In the genomic region with DNA sequence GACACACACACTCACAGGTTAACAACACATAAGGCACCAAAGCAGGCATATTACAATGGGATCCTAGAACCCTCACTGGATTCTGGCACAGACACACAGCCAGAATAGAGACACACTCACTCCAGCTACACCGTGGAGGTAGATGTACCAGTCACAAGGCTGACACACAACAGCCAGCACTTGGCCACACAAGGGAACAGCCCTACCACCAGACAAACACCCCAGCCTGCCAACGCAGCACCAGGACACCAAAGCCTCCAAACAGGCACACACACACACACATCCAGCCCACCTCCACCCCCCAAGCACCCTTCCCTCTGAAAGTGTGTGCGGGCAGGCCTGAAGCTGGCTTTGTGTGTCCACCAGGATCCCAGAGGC, we compare ENCODE assay signal across 9 cellular contexts. TPM values are rescaled to one million over a fixed set of nuclear protein-coding genes. Genes with fewer than 3 reads are reported as not detected.
DNase-seq lines count a peak whose midpoint lies in the region; ATAC-seq and TF ChIP-seq lines count a peak whose summit lies in the region.
"Had no signal": no experiment of that assay in that cellular context is flagged by ENCODE, and none has a peak within 500 bp of the region (broad histone marks: within the 10 kb centered on the region; RNA-seq: fewer than 3 reads in every experiment).

No MANE protein-coding gene starts in this region.

- H4K91ac ChIP-seq in H9 (ENCODE audit: insufficient read length, low read depth, low read length) = no peak overlapping the region

- H3K4me1 ChIP-seq in H9 (ENCODE audit: insufficient read depth, low read length) = peaks cover 37% of the 10 kb centered on the region; the same call in 1 of the 2 replicates
- H3K4me1 ChIP-seq in gastrocnemius medialis = peaks cover 52 to 61% of the 10 kb centered on the region in 2 donors
- peaks cover 12% of the 10 kb centered on the region for H3K4me1 ChIP-seq in BE2C

- DNase-seq in H9 (peak; percentile 51), glutamatergic neuron (no peak), gastrocnemius medialis (no peak), BE2C (no peak), head of caudate nucleus (no peak)
- peak in 1 of 2 donors; percentile 35 for DNase-seq in activated T-cell treated with anti-CD3 and anti-CD28 coated beads, Interleukin-2, amount 50 U/mL, for 72 hours
- DNase-seq: NCI-H2107 had no signal

- intact Hi-C loops in gastrocnemius medialis (cut with DNase I; ENCODE audit: low total_unique reads) (loop anchor here (5.0 kb wide), 1 partner anchor 284 kb away; the partner anchor contains the start of gene TARBP2), head of caudate nucleus (cut with DNase I) (loop anchor here (10.0 kb wide), 1 partner anchor 107 kb away; the partner anchor contains the start of gene AAAS)

- H4K20me1 ChIP-seq in H9 (ENCODE audit: control insufficient read depth, insufficient read depth, insufficient read length) = no peaks in the 10 kb centered on the region

- no peaks in the 10 kb centered on the region for H3K79me1 ChIP-seq in H9 (ENCODE audit: insufficient read depth, low read depth, low read length, poor library complexity, severe bottlenecking)

- H3K9me3 Mint-ChIP-seq in H9 (no peaks in the 10 kb centered on the region; a peak in 2 of 5 replicates), glutamatergic neuron (ENCODE audit: unreplicated experiment) (peaks cover 12% of the 10 kb centered on the region)
- H3K9me3 Mint-ChIP-seq in activated T-cell treated with anti-CD3 and anti-CD28 coated beads, Interleukin-2, amount 50 U/mL, for 72 hours = no peaks in the 10 kb centered on the region

- H3K36me3 ChIP-seq in gastrocnemius medialis = no peaks in the 10 kb centered on the region
- H3K36me3 ChIP-seq in BE2C = no peaks in the 10 kb centered on the region

- H3K23ac ChIP-seq in H9 (ENCODE audit: insufficient read length, low read depth, low read length) = no peak overlapping the region

- in situ Hi-C loops in gastrocnemius medialis (cut with MboI; ENCODE audit: low sequenced_read_pairs in 4 of 4) = loop anchor here in 2 of 4 donors (10.0 kb wide), 2 partner anchors 67 to 127 kb away; no protein-coding TSS in a partner anchor

- H3K18ac ChIP-seq in H9 (ENCODE audit: insufficient read length, low read depth, low read length) = no peak overlapping the region

- H3K4me3 Mint-ChIP-seq in H9 = peak overlapping the region; percentile 86 to 94
- H3K4me3 Mint-ChIP-seq in activated T-cell treated with anti-CD3 and anti-CD28 coated beads, Interleukin-2, amount 50 U/mL, for 72 hours = peak overlapping the region; percentile 91 to 94
- H3K4me3 Mint-ChIP-seq in glutamatergic neuron (ENCODE audit: unreplicated experiment) = no peak overlapping the region

- H2BK20ac ChIP-seq in H9 (ENCODE audit: low read depth, low read length, poor library complexity, severe bottlenecking) = no peak overlapping the region

- H3K23me2 ChIP-seq in H9 (ENCODE audit: insufficient read length, low read depth, low read length, poor library complexity, severe bottlenecking) = peaks cover 22% of the 10 kb centered on the region

- H4K8ac ChIP-seq in H9 (replicated peaks; ENCODE audit: insufficient read length, low read depth, low read length) = no peak overlapping the region

- TF ChIP-seq POLR2A in gastrocnemius medialis (IDR thresholded peaks at IDR 0.05) = no peak

- H3K9ac ChIP-seq in H9 (ENCODE audit: extremely low read depth, insufficient read length, low read length) = no peak overlapping the region

- H2BK5ac ChIP-seq in H9 (ENCODE audit: insufficient read length, low read length) = no peak overlapping the region

- peaks cover 3% of the 10 kb centered on the region; the same call in 1 of the 2 replicates for H3K27me3 ChIP-seq in H9 (ENCODE audit: insufficient read depth, low read length)
- no peaks in the 10 kb centered on the region for H3K27me3 ChIP-seq in gastrocnemius medialis
- no peaks in the 10 kb centered on the region for H3K27me3 ChIP-seq in BE2C

- H3K27me3 Mint-ChIP-seq in H9 (ENCODE audit: low read depth) (peaks cover 17% of the 10 kb centered on the region), glutamatergic neuron (ENCODE audit: unreplicated experiment) (peaks cover 26% of the 10 kb centered on the region)
- H3K27me3 Mint-ChIP-seq in activated T-cell treated with anti-CD3 and anti-CD28 coated beads, Interleukin-2, amount 50 U/mL, for 72 hours (ENCODE audit: low read depth) = no peaks in the 10 kb centered on the region

- H3K36me3 Mint-ChIP-seq in H9 (ENCODE audit: insufficient read depth in 1 of 3, low read depth in 3 of 3) (peaks cover 8 to 30% (median 26%) of the 10 kb centered on the region in 3 experiments; a peak in 6 of 7 replicates), glutamatergic neuron (ENCODE audit: unreplicated experiment) (no peaks in the 10 kb centered on the region)
- H3K36me3 Mint-ChIP-seq in activated T-cell treated with anti-CD3 and anti-CD28 coated beads, Interleukin-2, amount 50 U/mL, for 72 hours (ENCODE audit: insufficient read depth in 2 of 2) = peaks cover 6 to 14% of the 10 kb centered on the region in 2 donors

- no peaks in the 10 kb centered on the region for H3K9me3 ChIP-seq in H9 (ENCODE audit: control insufficient read depth, low read depth, low read length)
- H3K9me3 ChIP-seq in gastrocnemius medialis = no peaks in the 10 kb centered on the region
- no peaks in the 10 kb centered on the region for H3K9me3 ChIP-seq in BE2C

- H3K4ac ChIP-seq in H9 (ENCODE audit: low read depth, low read length) = no peak overlapping the region

- peaks cover 72 to 77% of the 10 kb centered on the region in 2 experiments for H3K4me1 Mint-ChIP-seq in H9
- H3K4me1 Mint-ChIP-seq in activated T-cell treated with anti-CD3 and anti-CD28 coated beads, Interleukin-2, amount 50 U/mL, for 72 hours (ENCODE audit: low read depth) = peaks cover 77% of the 10 kb centered on the region
- peaks cover 15% of the 10 kb centered on the region for H3K4me1 Mint-ChIP-seq in glutamatergic neuron (ENCODE audit: low read depth, unreplicated experiment)

- H3K56ac ChIP-seq in H9 (ENCODE audit: insufficient read length, low read depth, low read length) = no peak overlapping the region

- H2AK5ac ChIP-seq in H9 (ENCODE audit: insufficient read length, low read length) = no peak overlapping the region

- no peak for ATAC-seq in activated T-cell treated with anti-CD3 and anti-CD28 coated beads, Interleukin-2, amount 50 U/mL, for 72 hours (replicated peaks in 1 of 2)
- ATAC-seq in gastrocnemius medialis (no peak), HG03342 (IDR thresholded peaks at IDR 0.05; ENCODE audit: unreplicated experiment) (no peak), GM19455 (IDR thresholded peaks at IDR 0.05; ENCODE audit: unreplicated experiment) (no peak)

- no peak overlapping the region for H4K5ac ChIP-seq in H9 (ENCODE audit: insufficient read length, low read depth, low read length)

- H3K4me3 ChIP-seq in gastrocnemius medialis (peak overlapping the region; percentile 74 to 83 (median 75)), BE2C (ENCODE audit: low read depth, low read length) (no peak overlapping the region)

- H2BK15ac ChIP-seq in H9 (ENCODE audit: low read depth, low read length) = no peak overlapping the region

- H3T11ph ChIP-seq in H9 (ENCODE audit: low read length) = no peak overlapping the region

- no peak overlapping the region for H3K27ac ChIP-seq in H9 (ENCODE audit: insufficient read length, low read depth, low read length)
- H3K27ac ChIP-seq in gastrocnemius medialis = peak overlapping the region; percentile 98 to 100 (median 98)

- peak overlapping the region; percentile 99 for H3K4me2 ChIP-seq in H9 (ENCODE audit: insufficient read depth, insufficient read length, low read length)

- no peak overlapping the region for H2BK120ac ChIP-seq in H9 (ENCODE audit: low read depth, low read length, poor library complexity, severe bottlenecking)

- H2BK12ac ChIP-seq in H9 (ENCODE audit: insufficient read length, low read depth, low read length) = no peak overlapping the region

- peaks cover 4% of the 10 kb centered on the region; the same call in 1 of the 2 replicates for H3K79me2 ChIP-seq in H9 (ENCODE audit: insufficient read depth, low read length)

- no peak overlapping the region for H2AFZ ChIP-seq in H9 (ENCODE audit: low read length)

- no peak for TF ChIP-seq CTCF in H9 (conservative IDR thresholded peaks at IDR 0.05)
- no peak for TF ChIP-seq CTCF in glutamatergic neuron (IDR thresholded peaks at IDR 0.05; ENCODE audit: partially characterized antibody, unreplicated experiment)
- no peak for TF ChIP-seq CTCF in gastrocnemius medialis (IDR thresholded peaks at IDR 0.05 in 4 of 5, conservative IDR thresholded peaks at IDR 0.05 in 1 of 5)
- TF ChIP-seq CTCF in BE2C (IDR thresholded peaks at IDR 0.05; ENCODE audit: low read depth, low read length) = no peak

- H3K14ac ChIP-seq in H9 (ENCODE audit: insufficient read depth, low read length) = no peak overlapping the region

- no CpG with 5 or more reads among the region's 3 CpGs for WGBS in H9 (ENCODE audit: extremely low coverage, insufficient read length, low lambda C conversion rate)

- H3K27ac Mint-ChIP-seq in H9 (peak overlapping the region; percentile 85 to 98 (median 92)), glutamatergic neuron (ENCODE audit: unreplicated experiment) (peak overlapping the region; percentile 17)
- peak overlapping the region; percentile 94 for H3K27ac Mint-ChIP-seq in activated T-cell treated with anti-CD3 and anti-CD28 coated beads, Interleukin-2, amount 50 U/mL, for 72 hours

RNA-seq across cellular contexts. Expression of gene ITGB7, which starts 10.9 kb away (rescaled TPM):
- total RNA-seq in H9 (2021) = 0.26 and 0.39 TPM in 2 replicates
- 100 to 1,000 TPM in 1 of 2 donors, 10 to 100 TPM in 1; 88.0 to 111 TPM for total RNA-seq in activated T-cell treated with anti-CD3 and anti-CD28 coated beads, Interleukin-2, amount 50 U/mL, for 72 hours
- not detected for total RNA-seq in glutamatergic neuron (ENCODE audit: unreplicated experiment)
- total RNA-seq in gastrocnemius medialis = under 1 TPM in 2 of 4 donors, not detected in 2; 0.73 to 0.81 TPM
- polyA plus RNA-seq in BE2C (2012; ENCODE audit: insufficient read depth, insufficient read length, low read depth) = not detected

RNA-seq across cellular contexts. Expression of gene RARG, which starts 14.1 kb away (rescaled TPM):
- total RNA-seq in H9 (2021) (42.6 and 43.7 TPM in 2 replicates), glutamatergic neuron (ENCODE audit: unreplicated experiment) (0.27 TPM), gastrocnemius medialis (1 to 10 TPM; 4.2 to 5.8 (median 4.9) TPM)
- total RNA-seq in activated T-cell treated with anti-CD3 and anti-CD28 coated beads, Interleukin-2, amount 50 U/mL, for 72 hours = 10 to 100 TPM; 36.7 to 37.3 TPM
- polyA plus RNA-seq in BE2C (2012; ENCODE audit: insufficient read depth, insufficient read length, low read depth) = 20.2 TPM

RNA-seq across cellular contexts. Expression of gene CSAD, which starts 37.2 kb away (rescaled TPM):
- total RNA-seq in H9 (2021) = 7.4 and 7.7 TPM in 2 replicates
- 10 to 100 TPM; 42.7 to 45.2 TPM for total RNA-seq in activated T-cell treated with anti-CD3 and anti-CD28 coated beads, Interleukin-2, amount 50 U/mL, for 72 hours
- 34.5 TPM for total RNA-seq in glutamatergic neuron (ENCODE audit: unreplicated experiment)
- total RNA-seq in gastrocnemius medialis = 10 to 100 TPM in 1 of 4 donors, 1 to 10 TPM in 2, under 1 TPM in 1; 0.68 to 14.9 (median 1.9) TPM
- 12.2 TPM for polyA plus RNA-seq in BE2C (2012; ENCODE audit: insufficient read depth, insufficient read length, low read depth)

RNA-seq across cellular contexts. Expression of gene ZNF740, which starts 37.4 kb away (rescaled TPM):
- 41.2 and 47.2 TPM in 2 replicates for total RNA-seq in H9 (2021)
- total RNA-seq in activated T-cell treated with anti-CD3 and anti-CD28 coated beads, Interleukin-2, amount 50 U/mL, for 72 hours = 10 to 100 TPM; 44.2 to 49.5 TPM
- total RNA-seq in glutamatergic neuron (ENCODE audit: unreplicated experiment) = 38.2 TPM
- total RNA-seq in gastrocnemius medialis = 1 to 10 TPM; 4.1 to 7.4 (median 5.0) TPM
- 35.0 TPM for polyA plus RNA-seq in BE2C (2012; ENCODE audit: insufficient read depth, insufficient read length, low read depth)

RNA-seq across cellular contexts. Expression of gene ESPL1, which starts 50.2 kb away (rescaled TPM):
- total RNA-seq in H9 (2021) (43.2 and 43.3 TPM in 2 replicates), glutamatergic neuron (ENCODE audit: unreplicated experiment) (5.1 TPM), gastrocnemius medialis (under 1 TPM in 3 of 4 donors, not detected in 1; 0.20 to 0.44 (median 0.24) TPM)
- total RNA-seq in activated T-cell treated with anti-CD3 and anti-CD28 coated beads, Interleukin-2, amount 50 U/mL, for 72 hours = 10 to 100 TPM; 71.9 to 75.5 TPM
- polyA plus RNA-seq in BE2C (2012; ENCODE audit: insufficient read depth, insufficient read length, low read depth) = 6.3 TPM

Comparison
In these comparisons a context has a peak if more than half of its experiments do, and no peak if none do; other contexts are left out.
1. H3K27ac Mint-ChIP-seq: peak in every context shown above with its lines; median percentile 94 in activated T-cell treated with anti-CD3 and anti-CD28 coated beads, Interleukin-2, amount 50 U/mL, for 72 hours; 92 in H9; 17 in glutamatergic neuron.
2. RNA of gene ITGB7, which starts 10.9 kb away (total RNA-seq): 88.0 to 111 TPM in activated T-cell treated with anti-CD3 and anti-CD28 coated beads, Interleukin-2, amount 50 U/mL, for 72 hours; 0.73 to 0.81 TPM in gastrocnemius medialis, 0.26 to 0.39 TPM in H9 and not detected in glutamatergic neuron (single experiment); every median in the first group is over 10 times any median in the second.